13 cellular contexts compared by ENCODE assay signal in the genomic region with DNA sequence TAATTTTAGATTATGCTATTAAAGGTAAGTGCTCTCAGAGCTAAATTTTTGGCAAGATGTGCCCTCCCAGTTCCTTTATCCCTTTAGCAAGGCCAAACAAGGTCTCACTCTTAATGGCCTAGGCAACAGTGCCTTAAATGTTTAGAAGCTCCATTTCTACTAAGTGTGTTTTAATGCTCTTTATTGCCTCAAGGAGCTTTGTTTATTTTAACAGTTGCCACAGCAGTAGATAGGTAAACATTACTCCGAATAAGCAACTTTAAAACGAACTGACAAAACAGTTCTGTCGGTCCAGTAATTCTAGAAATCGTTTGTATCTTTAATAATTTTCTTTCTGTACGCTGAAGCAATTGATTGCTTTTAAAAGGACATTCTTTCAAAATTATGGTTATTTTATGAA.
"Had no signal": no experiment of that assay in that cellular context is flagged by ENCODE, and none has a peak within 500 bp of the region (broad histone marks: within the 10 kb centered on the region; RNA-seq: fewer than 3 reads in every experiment).

No MANE protein-coding gene starts in this region.

- FAIRE-seq: endometrium had no signal

- DNase-seq: activated CD4-positive, alpha-beta T cell treated with anti-CD3 and anti-CD28 coated beads, Interleukin-2, amount 10 ng/mL, durations not matched to agents 7 days and 5 days; activated CD4-positive, CD25-positive, alpha-beta regulatory T cell; activated CD8-positive, alpha-beta memory T cell treated with anti-CD3 and anti-CD28 coated beads for 24 hours; activated naive CD4-positive, alpha-beta T cell treated with Interleukin-2 at 50 U/mL for 16 hours; activated naive CD8-positive, alpha-beta T cell treated with anti-CD3 and anti-CD28 coated beads, Interleukin-2, amount 50 U/mL, for 24 hours; dorsolateral prefrontal cortex; foreskin fibroblast; left colon; mucosa of descending colon; naive thymus-derived CD8-positive, alpha-beta T cell; posterior cingulate gyrus; tibial artery had no signal

- ATAC-seq: activated naive CD8-positive, alpha-beta T cell treated with anti-CD3 and anti-CD28 coated beads, Interleukin-2, amount 50 U/mL, for 24 hours; left colon; mucosa of descending colon; naive thymus-derived CD8-positive, alpha-beta T cell had no signal
